15 cellular contexts compared by ENCODE assay signal in genomic region chr16:2698996-2699750, GRCh38.
"Had no signal": no experiment of that assay in that cellular context is flagged by ENCODE, and none has a peak within 500 bp of the region (broad histone marks: within the 10 kb centered on the region; RNA-seq: fewer than 3 reads in every experiment).

No MANE protein-coding gene starts in this region.

- DNase-seq: activated CD4-positive, alpha-beta T cell treated with anti-CD3 and anti-CD28 coated beads, Interleukin-2, amount 50 U/mL, for 1 hour; activated naive CD8-positive, alpha-beta T cell treated with anti-CD3 and anti-CD28 coated beads for 36 hours; brain microvascular endothelial cell; endodermal cell; islet precursor cell; mammary epithelial cell; mucosa of descending colon; natural killer cell; stimulated activated CD4-positive, alpha-beta T cell treated with anti-CD3 and anti-CD28 coated beads, Interleukin-2, amount 100 ng/mL, for 48 hours; stimulated activated naive B cell treated with anti-CD40 and anti-IgM and Interleukin-4, amounts not matched to agents 10 μg/mL and 1 μg/mL and 100 μg/mL, for 72 hours; T-helper 2 cell; transverse colon had no signal

- H3K27ac ChIP-seq: brain microvascular endothelial cell, transverse colon, vagina had no signal

- H3K9me3 ChIP-seq: heart right ventricle, mucosa of descending colon, transverse colon, vagina had no signal

- ATAC-seq: left lobe of liver; mucosa of descending colon; natural killer cell; stimulated activated naive B cell treated with anti-CD40 and anti-IgM and Interleukin-4, amounts not matched to agents 10 μg/mL and 1 μg/mL and 100 μg/mL, for 72 hours had no signal

- H3K27me3 ChIP-seq: brain microvascular endothelial cell, heart right ventricle, transverse colon, vagina had no signal

- H3K4me1 ChIP-seq: transverse colon, vagina had no signal

- H3K4me3 ChIP-seq: heart right ventricle, mucosa of descending colon, transverse colon, vagina had no signal
